14 cellular contexts compared by ENCODE assay signal in genomic region chr1:230267338-230268065, GRCh38.
A peak's percentile ranks its signal among the peaks of the same experiment; 100 is the strongest.
DNase-seq lines count a peak whose midpoint lies in the region; ATAC-seq lines count a peak whose summit lies in the region.
"Had no signal": no experiment of that assay in that cellular context is flagged by ENCODE, and none has a peak within 500 bp of the region (broad histone marks: within the 10 kb centered on the region; RNA-seq: fewer than 3 reads in every experiment).

No MANE protein-coding gene starts in this region.

- no peaks in the 10 kb centered on the region for H3K9me3 Mint-ChIP-seq in stimulated activated memory B cell treated with anti-CD40 and anti-IgM and Interleukin-4, amounts not matched to agents 10 μg/mL and 1 μg/mL and 100 μg/mL, for 72 hours
- H3K9me3 Mint-ChIP-seq: activated B cell treated with CpG ODN at 0.5 μM for 24 hours; dendritic cell treated with granulocyte-macrophage colony-stimulating factor and Interleukin-4, amounts not matched to agents 40 ng/mL and 50 ng/mL, for 4 days had no signal

- H3K4me1 Mint-ChIP-seq in stimulated activated memory B cell treated with anti-CD40 and anti-IgM and Interleukin-4, amounts not matched to agents 10 μg/mL and 1 μg/mL and 100 μg/mL, for 72 hours = peaks cover 18% of the 10 kb centered on the region

- H3K36me3 Mint-ChIP-seq in stimulated activated memory B cell treated with anti-CD40 and anti-IgM and Interleukin-4, amounts not matched to agents 10 μg/mL and 1 μg/mL and 100 μg/mL, for 72 hours = peaks cover 66% of the 10 kb centered on the region

- peak overlapping the region; percentile 21 for H3K27ac Mint-ChIP-seq in stimulated activated memory B cell treated with anti-CD40 and anti-IgM and Interleukin-4, amounts not matched to agents 10 μg/mL and 1 μg/mL and 100 μg/mL, for 72 hours
- H3K27ac Mint-ChIP-seq: activated B cell treated with CpG ODN at 0.5 μM for 24 hours; dendritic cell treated with granulocyte-macrophage colony-stimulating factor and Interleukin-4, amounts not matched to agents 40 ng/mL and 50 ng/mL, for 4 days had no signal

- no peaks in the 10 kb centered on the region for H3K9me3 ChIP-seq in duodenal mucosa (ENCODE audit: control insufficient read depth in 1 of 2, low read length in 2 of 2)
- H3K9me3 ChIP-seq: lower lobe of right lung had no signal

- no peaks in the 10 kb centered on the region for H3K27me3 ChIP-seq in duodenal mucosa (ENCODE audit: control insufficient read depth in 1 of 2, insufficient read depth in 2 of 2, low read length in 2 of 2)

- peaks cover 11 to 33% of the 10 kb centered on the region in 2 donors for H3K36me3 ChIP-seq in duodenal mucosa (ENCODE audit: control insufficient read depth in 1 of 2, insufficient read depth in 2 of 2, low read length in 2 of 2)

- H3K4me3 Mint-ChIP-seq in stimulated activated memory B cell treated with anti-CD40 and anti-IgM and Interleukin-4, amounts not matched to agents 10 μg/mL and 1 μg/mL and 100 μg/mL, for 72 hours = no peak overlapping the region
- H3K4me3 Mint-ChIP-seq: activated B cell treated with CpG ODN at 0.5 μM for 24 hours; dendritic cell treated with granulocyte-macrophage colony-stimulating factor and Interleukin-4, amounts not matched to agents 40 ng/mL and 50 ng/mL, for 4 days had no signal

- ATAC-seq in stimulated activated memory B cell treated with anti-CD40 and anti-IgM and Interleukin-4, amounts not matched to agents 10 μg/mL and 1 μg/mL and 100 μg/mL, for 72 hours = no peak
- ATAC-seq in GM19397 (IDR thresholded peaks at IDR 0.05; ENCODE audit: unreplicated experiment) = no peak
- ATAC-seq in esophagus mucosa = no peak

- no peaks in the 10 kb centered on the region for H3K27me3 Mint-ChIP-seq in stimulated activated memory B cell treated with anti-CD40 and anti-IgM and Interleukin-4, amounts not matched to agents 10 μg/mL and 1 μg/mL and 100 μg/mL, for 72 hours
- H3K27me3 Mint-ChIP-seq: activated B cell treated with CpG ODN at 0.5 μM for 24 hours; dendritic cell treated with granulocyte-macrophage colony-stimulating factor and Interleukin-4, amounts not matched to agents 40 ng/mL and 50 ng/mL, for 4 days had no signal

- peak overlapping the region; percentile 8 to 21 for H3K9ac ChIP-seq in duodenal mucosa (ENCODE audit: low read depth in 1 of 2, low read length in 2 of 2)

- DNase-seq in SIG-M5 treated with dmso at 0.1 percent for 504 hours (lab: John Stamatoyannopoulos, UW; ENCODE audit: unreplicated experiment) (peak; percentile 21), SIG-M5 (lab: John Stamatoyannopoulos, UW) (no peak), NCI-H2107 (lab: John Stamatoyannopoulos, UW) (peak; percentile 64), NCI-H82 treated with DMSO at 0.1 percent for 48 hours (lab: John Stamatoyannopoulos, UW; ENCODE audit: unreplicated experiment) (no peak)
- DNase-seq: activated B cell treated with CpG ODN at 0.5 μM for 24 hours; lower lobe of right lung; NCI-H1048; NK-92 treated with Interleukin-12 subunit alpha and Interleukin-12 subunit beta, amount 100 ng/mL, for 24 hours had no signal

- H3K4me1 ChIP-seq in duodenal mucosa (ENCODE audit: control insufficient read depth in 1 of 2, insufficient read depth in 2 of 2, low read length in 2 of 2) = peaks cover 36 to 38% of the 10 kb centered on the region in 2 donors

- H3K27ac ChIP-seq in duodenal mucosa (ENCODE audit: low read depth, low read length) = no peak overlapping the region
- H3K27ac ChIP-seq: lower lobe of right lung, SK-N-MC had no signal

- no peak overlapping the region for H3K4me3 ChIP-seq in duodenal mucosa (ENCODE audit: low read depth in 1 of 2, low read length in 2 of 2)
- H3K4me3 ChIP-seq: lower lobe of right lung, SK-N-MC had no signal

Comparison
In these comparisons a context has a peak if more than half of its experiments do, and no peak if none do; other contexts are left out.
1. DNase-seq: peak in SIG-M5 treated with dmso at 0.1 percent for 504 hours (single experiment) and NCI-H2107 (single experiment); none in SIG-M5 (single experiment) and NCI-H82 treated with DMSO at 0.1 percent for 48 hours (single experiment).